ENCODE assay signal across 17 cellular contexts in the genomic region with DNA sequence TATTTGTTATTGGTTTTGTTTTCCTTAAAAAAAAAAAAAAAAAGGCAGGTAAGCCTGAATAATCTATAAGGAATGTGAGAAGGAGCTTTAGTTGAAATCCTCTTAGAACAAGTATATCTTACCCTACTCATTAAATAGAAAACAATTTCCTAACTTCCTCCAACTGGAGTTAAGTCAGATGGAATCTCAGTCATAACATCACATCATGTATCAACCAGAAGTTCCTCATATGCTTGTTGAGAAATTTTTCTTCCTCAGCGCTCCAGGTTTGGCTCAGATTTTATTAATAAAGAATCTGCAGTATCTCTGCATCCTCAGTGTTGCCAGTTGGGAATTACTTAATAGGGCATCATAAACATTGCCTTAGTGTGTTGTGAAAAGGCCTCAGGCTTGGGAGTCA. TPM values are rescaled to one million over a fixed set of nuclear protein-coding genes. Genes with fewer than 3 reads are reported as not detected.
DNase-seq lines count a peak whose midpoint lies in the region; ATAC-seq and TF ChIP-seq lines count a peak whose summit lies in the region.
"Had no signal": no experiment of that assay in that cellular context is flagged by ENCODE, and none has a peak within 500 bp of the region (broad histone marks: within the 10 kb centered on the region; RNA-seq: fewer than 3 reads in every experiment).

No MANE protein-coding gene starts in this region.

- ATAC-seq in HG03565 (IDR thresholded peaks at IDR 0.05; ENCODE audit: unreplicated experiment): no peak
- ATAC-seq: A549, left colon, T-helper 17 cell had no signal

- H3K27ac ChIP-seq in AG04450 (ENCODE audit: low read depth, low read length) (peak overlapping the region; percentile 33), hepatocyte (peak overlapping the region; percentile 3)
- H3K27ac ChIP-seq: A549 had no signal

- H3K4me1 ChIP-seq in adipocyte (ENCODE audit: control insufficient read depth, insufficient read depth, low read length) (peaks cover 19% of the 10 kb centered on the region), hepatocyte (ENCODE audit: insufficient read depth) (peaks cover 3% of the 10 kb centered on the region)

- peaks cover 69% of the 10 kb centered on the region for H3K36me3 ChIP-seq in adipocyte (ENCODE audit: control insufficient read depth, insufficient read depth, low read length, severe bottlenecking)
- no peaks in the 10 kb centered on the region for H3K36me3 ChIP-seq in hepatocyte (replicated peaks; ENCODE audit: insufficient read depth, low read depth)

- intact Hi-C loops in activated naive CD4-positive, alpha-beta T cell treated with anti-CD3 and anti-CD28 coated beads for 36 hours (cut with micrococcal nuclease): no loop called here

- DNase-seq in AG04450 (ENCODE audit: low read depth, low spot score): no peak
- peak; percentile 13 to 22 for DNase-seq in Kasumi-1 (lab: John Stamatoyannopoulos, UW)
- peak; percentile 75 for DNase-seq in adipocyte (ENCODE audit: low read depth)
- DNase-seq in hepatocyte (ENCODE audit: low spot score): no peak
- no peak for DNase-seq in GM19238 (ENCODE audit: insufficient read length, low spot score)
- DNase-seq in stimulated activated naive CD4-positive, alpha-beta T cell (lab: John Stamatoyannopoulos, UW): no peak
- no peak for DNase-seq in activated naive CD4-positive, alpha-beta T cell treated with anti-CD3 and anti-CD28 coated beads for 36 hours
- DNase-seq: activated T-cell treated with anti-CD3 and anti-CD28 coated beads for 4 hours, Calu3, erythroblast, hypothalamus, left colon, NCI-H187, NCI-H510A treated with DMSO at 0.1 percent for 48 hours, T-helper 17 cell had no signal

- no peak overlapping the region for H3K4me2 ChIP-seq in hepatocyte
- H3K4me2 ChIP-seq: A549 had no signal

- POLR2A ChIA-PET in AG04450 (lab: Yijun Ruan, JAX): interaction anchor here (0.7 to 2.4 kb wide), 3 partner anchors 11 to 23 kb away, joined by 6 to 9 read pairs (median 6); no protein-coding TSS in a partner anchor

- no peaks in the 10 kb centered on the region for H3K9me2 ChIP-seq in hepatocyte (replicated peaks; ENCODE audit: insufficient read depth)

- peaks cover 24% of the 10 kb centered on the region for H3K36me3 Mint-ChIP-seq in activated naive CD4-positive, alpha-beta T cell treated with anti-CD3 and anti-CD28 coated beads for 36 hours (ENCODE audit: low read depth)

- H3K9ac ChIP-seq in adipocyte (ENCODE audit: low read length): no peak overlapping the region

- H4K20me1 ChIP-seq in hepatocyte (ENCODE audit: insufficient read depth, poor library complexity, severe bottlenecking): no peaks in the 10 kb centered on the region

- CTCF ChIA-PET in AG04450 (lab: Charles Lee): interaction anchor here (0.7 to 2.8 kb wide), 4 partner anchors 161 to 751 kb away, joined by 3 to 14 read pairs (median 6); no protein-coding TSS in a partner anchor
- CTCF ChIA-PET in activated naive CD4-positive, alpha-beta T cell treated with anti-CD3 and anti-CD28 coated beads for 36 hours (lab: Charles Lee): interaction anchor here (0.6 kb wide), 1 partner anchor 36 kb away, joined by 3 read pairs; no protein-coding TSS in a partner anchor

- no peaks in the 10 kb centered on the region for H3K79me2 ChIP-seq in hepatocyte

- H3K9me3 Mint-ChIP-seq in activated naive CD4-positive, alpha-beta T cell treated with anti-CD3 and anti-CD28 coated beads for 36 hours: no peaks in the 10 kb centered on the region

- H3K4me3 ChIP-seq in AG04450 (ENCODE audit: low read depth, low read length) (no peak overlapping the region), adipocyte (ENCODE audit: low read length) (no peak overlapping the region), hepatocyte (no peak overlapping the region)
- H3K4me3 ChIP-seq: A549 had no signal

- no peak overlapping the region for H2AFZ ChIP-seq in hepatocyte

- no peak for TF ChIP-seq CTCF in AG04450 (IDR thresholded peaks at IDR 0.05; ENCODE audit: low read depth, low read length)
- TF ChIP-seq CTCF in hepatocyte (IDR thresholded peaks at IDR 0.05; ENCODE audit: poor library complexity): no peak

- 85% methylated on average over 1 of the region's 1 CpG for WGBS in hepatocyte (ENCODE audit: low lambda C conversion rate, missing lambda C conversion rate)

- no peaks in the 10 kb centered on the region for H3K9me3 ChIP-seq in AG04450 (ENCODE audit: control insufficient read depth, insufficient read depth, low read length)
- H3K9me3 ChIP-seq in adipocyte (ENCODE audit: control insufficient read depth, low read length): no peaks in the 10 kb centered on the region
- no peaks in the 10 kb centered on the region for H3K9me3 ChIP-seq in hepatocyte (ENCODE audit: low read depth)
- H3K9me3 ChIP-seq: A549 had no signal

- H3K4me1 Mint-ChIP-seq in activated naive CD4-positive, alpha-beta T cell treated with anti-CD3 and anti-CD28 coated beads for 36 hours (ENCODE audit: low read depth): peaks cover 18% of the 10 kb centered on the region

- H3K27me3 ChIP-seq in AG04450 (ENCODE audit: control insufficient read depth, insufficient read depth, low read length) (no peaks in the 10 kb centered on the region), adipocyte (replicated peaks; ENCODE audit: control insufficient read depth, insufficient read depth, low read length) (no peaks in the 10 kb centered on the region), hepatocyte (no peaks in the 10 kb centered on the region)

- H3K27me3 Mint-ChIP-seq in activated naive CD4-positive, alpha-beta T cell treated with anti-CD3 and anti-CD28 coated beads for 36 hours (ENCODE audit: low read depth): no peaks in the 10 kb centered on the region
- H3K27me3 Mint-ChIP-seq: T-helper 17 cell had no signal

- no peak overlapping the region for H3K4me3 Mint-ChIP-seq in activated naive CD4-positive, alpha-beta T cell treated with anti-CD3 and anti-CD28 coated beads for 36 hours

- H3K27ac Mint-ChIP-seq in activated naive CD4-positive, alpha-beta T cell treated with anti-CD3 and anti-CD28 coated beads for 36 hours: no peak overlapping the region

RNA-seq across cellular contexts. Expression of a gene that starts 37.6 kb away (rescaled TPM):
- 34.2 and 35.9 TPM in 2 replicates for polyA plus RNA-seq in AG04450 (2011; rRNA removed)
- polyA minus RNA-seq in AG04450 (2011; rRNA and poly(A)+ RNA removed): 61.0 and 74.2 TPM in 2 replicates
- total RNA-seq in hepatocyte: 16.5 and 17.6 TPM in 2 replicates
- polyA plus RNA-seq in hepatocyte: 13.1 and 14.9 TPM in 2 replicates
- 1 to 10 TPM; 9.1 TPM for total RNA-seq in activated naive CD4-positive, alpha-beta T cell treated with anti-CD3 and anti-CD28 coated beads for 36 hours

Comparison
In these comparisons a context has a peak if more than half of its experiments do, and no peak if none do; other contexts are left out.
1. DNase-seq: peak in Kasumi-1 (2 of 2) and adipocyte (single experiment); none in AG04450 (single experiment), hepatocyte (single experiment), GM19238 (single experiment), stimulated activated naive CD4-positive, alpha-beta T cell (0 of 6) and activated naive CD4-positive, alpha-beta T cell treated with anti-CD3 and anti-CD28 coated beads for 36 hours (single experiment).